Comparison of ENCODE assay signal across 18 cellular contexts in genomic region chr13:94079876-94080275, GRCh38.
DNase-seq lines count a peak whose midpoint lies in the region; TF ChIP-seq lines count a peak whose summit lies in the region.
"Had no signal": no experiment of that assay in that cellular context is flagged by ENCODE, and none has a peak within 500 bp of the region (broad histone marks: within the 10 kb centered on the region; RNA-seq: fewer than 3 reads in every experiment).

No MANE protein-coding gene starts in this region.

- H2AFZ ChIP-seq in SK-N-SH (ENCODE audit: low read depth) (no peak overlapping the region), fibroblast of lung (ENCODE audit: low read length) (no peak overlapping the region)

- no peak overlapping the region for H3K27ac Mint-ChIP-seq in nephron progenitor cell
- H3K27ac Mint-ChIP-seq: activated naive CD4-positive, alpha-beta T cell treated with anti-CD3 and anti-CD28 coated beads, Interleukin-2, amount 10 ng/mL, durations not matched to agents 7 days and 5 days; dendritic cell treated with granulocyte-macrophage colony-stimulating factor and Interleukin-4, amounts not matched to agents 40 ng/mL and 50 ng/mL, for 4 days had no signal

- 0 out of 2 replicates have a peak, but pooled peaks cover 9% of the 10 kb centered on the region for H3K9me3 ChIP-seq in SK-N-SH
- H3K9me3 ChIP-seq in fibroblast of lung (ENCODE audit: control insufficient read depth, insufficient read depth, low read depth, low read length): no peaks in the 10 kb centered on the region
- H3K9me3 ChIP-seq: pancreas had no signal

- no peaks in the 10 kb centered on the region for H4K20me1 ChIP-seq in SK-N-SH (ENCODE audit: insufficient read depth)
- no peaks in the 10 kb centered on the region for H4K20me1 ChIP-seq in fibroblast of lung (ENCODE audit: control insufficient read depth, extremely low read depth, insufficient read depth, low read length)
- H4K20me1 ChIP-seq: BLaER1 had no signal

- TF ChIP-seq RAD21 in SK-N-SH (IDR thresholded peaks at IDR 0.05; ENCODE audit: low read length): no peak

- no peaks in the 10 kb centered on the region for H3K9me2 ChIP-seq in SK-N-SH

- H3K4me1 ChIP-seq in SK-N-SH (ENCODE audit: control insufficient read depth in 1 of 2, insufficient read depth in 2 of 2, low read depth in 1 of 2, low read length in 1 of 2) (peaks cover 2 to 12% of the 10 kb centered on the region in 2 experiments), fibroblast of lung (ENCODE audit: control insufficient read depth, extremely low read depth, insufficient read depth, low read length) (no peaks in the 10 kb centered on the region)
- H3K4me1 ChIP-seq: BLaER1, pancreas had no signal

- CTCF ChIA-PET in SK-N-SH (lab: Yijun Ruan, JAX): interaction anchor here (0.6 kb wide), 1 partner anchor 14 kb away, joined by 3 read pairs; no protein-coding TSS in a partner anchor

- no peak for TF ChIP-seq CTCF in SK-N-SH (IDR thresholded peaks at IDR 0.05)
- TF ChIP-seq CTCF in fibroblast of lung (conservative IDR thresholded peaks at IDR 0.05 in 1 of 2, IDR thresholded peaks at IDR 0.05 in 1 of 2; ENCODE audit: low read depth in 1 of 2, low read length in 2 of 2): no peak
- no peak for TF ChIP-seq CTCF in nephron progenitor cell (IDR thresholded peaks at IDR 0.05)

- no peaks in the 10 kb centered on the region for H3K27me3 ChIP-seq in SK-N-SH (ENCODE audit: insufficient read depth)
- H3K27me3 ChIP-seq in fibroblast of lung (ENCODE audit: control insufficient read depth, insufficient read depth, low read length): no peaks in the 10 kb centered on the region
- H3K27me3 ChIP-seq: BLaER1, pancreas had no signal

- H3K27ac ChIP-seq in SK-N-SH (ENCODE audit: low read depth in 2 of 2, low read length in 1 of 2) (peak overlapping the region; percentile 48 to 71; a peak in 3 of 4 replicates), fibroblast of lung (ENCODE audit: insufficient read depth, low read length) (no peak overlapping the region)
- H3K27ac ChIP-seq: BLaER1, epithelial cell of prostate, pancreas had no signal

- no peaks in the 10 kb centered on the region for H3K36me3 ChIP-seq in SK-N-SH (replicated peaks in 1 of 2; ENCODE audit: control insufficient read depth in 1 of 2, insufficient read depth in 2 of 2, low read length in 1 of 2)
- no peaks in the 10 kb centered on the region for H3K36me3 ChIP-seq in fibroblast of lung (ENCODE audit: control insufficient read depth, insufficient read depth, low read length)
- H3K36me3 ChIP-seq: BLaER1, pancreas had no signal

- POLR2A ChIA-PET in SK-N-SH (lab: Yijun Ruan, JAX): no interaction called here

- no peaks in the 10 kb centered on the region for H3K27me3 Mint-ChIP-seq in nephron progenitor cell (ENCODE audit: low read depth, poor library complexity)
- H3K27me3 Mint-ChIP-seq: activated naive CD4-positive, alpha-beta T cell treated with anti-CD3 and anti-CD28 coated beads, Interleukin-2, amount 10 ng/mL, durations not matched to agents 7 days and 5 days; dendritic cell treated with granulocyte-macrophage colony-stimulating factor and Interleukin-4, amounts not matched to agents 40 ng/mL and 50 ng/mL, for 4 days had no signal

- peak; percentile 9 for DNase-seq in DMS53 treated with DMSO at 0.1 percent for 48 hours (lab: John Stamatoyannopoulos, UW; ENCODE audit: unreplicated experiment)
- no peak for DNase-seq in SK-N-SH
- DNase-seq in fibroblast of lung (ENCODE audit: low read depth in 2 of 2): peak; percentile 61 to 69
- DNase-seq in skeletal muscle cell (ENCODE audit: low read depth): peak; percentile 49
- DNase-seq in nephron progenitor cell: no peak
- DNase-seq in NCI-H146 (lab: John Stamatoyannopoulos, UW): no peak
- DNase-seq in occipital lobe (lab: John Stamatoyannopoulos, UW): no peak
- DNase-seq: activated CD4-positive, alpha-beta T cell treated with anti-CD3 and anti-CD28 coated beads, Interleukin-2, amount 50 U/mL, for 4 hours; activated naive CD4-positive, alpha-beta T cell treated with anti-CD3 and anti-CD28 coated beads, Interleukin-2, amount 10 ng/mL, durations not matched to agents 7 days and 5 days; activated T-cell treated with anti-CD3 and anti-CD28 coated beads, Interleukin-2, amount 50 U/mL, for 1 hour; H9; MM.1S; NCI-H187; NCI-H345; pancreas had no signal

- H3K9ac ChIP-seq in SK-N-SH (no peak overlapping the region), fibroblast of lung (ENCODE audit: insufficient read depth, low read length) (no peak overlapping the region)
- H3K9ac ChIP-seq: BLaER1 had no signal

- H3K4me2 ChIP-seq in SK-N-SH (no peak overlapping the region), fibroblast of lung (ENCODE audit: extremely low read depth, insufficient read depth, low read length) (no peak overlapping the region)
- H3K4me2 ChIP-seq: BLaER1 had no signal

- H3K79me2 ChIP-seq in SK-N-SH (ENCODE audit: insufficient read depth) (no peaks in the 10 kb centered on the region), fibroblast of lung (ENCODE audit: control insufficient read depth, insufficient read depth, low read length) (no peaks in the 10 kb centered on the region)

- H3K4me3 ChIP-seq in SK-N-SH (ENCODE audit: low read depth in 2 of 2, low read length in 1 of 2) (no peak overlapping the region), fibroblast of lung (replicated peaks in 1 of 4; ENCODE audit: control extremely low read depth in 1 of 4, insufficient read depth in 1 of 4, low read depth in 3 of 4, low read length in 4 of 4) (no peak overlapping the region), skeletal muscle cell (ENCODE audit: low read depth, low read length) (no peak overlapping the region)
- H3K4me3 ChIP-seq: BLaER1, pancreas had no signal

- no peaks in the 10 kb centered on the region for H3K4me1 Mint-ChIP-seq in nephron progenitor cell
- H3K4me1 Mint-ChIP-seq: activated naive CD4-positive, alpha-beta T cell treated with anti-CD3 and anti-CD28 coated beads, Interleukin-2, amount 10 ng/mL, durations not matched to agents 7 days and 5 days had no signal

- peaks cover 27% of the 10 kb centered on the region for H3K36me3 Mint-ChIP-seq in nephron progenitor cell (ENCODE audit: low read depth)
- H3K36me3 Mint-ChIP-seq: activated naive CD4-positive, alpha-beta T cell treated with anti-CD3 and anti-CD28 coated beads, Interleukin-2, amount 10 ng/mL, durations not matched to agents 7 days and 5 days had no signal

- peaks cover 26% of the 10 kb centered on the region for H3K9me3 Mint-ChIP-seq in nephron progenitor cell
- H3K9me3 Mint-ChIP-seq: activated naive CD4-positive, alpha-beta T cell treated with anti-CD3 and anti-CD28 coated beads, Interleukin-2, amount 10 ng/mL, durations not matched to agents 7 days and 5 days had no signal

- no peak overlapping the region for H3K4me3 Mint-ChIP-seq in nephron progenitor cell
- H3K4me3 Mint-ChIP-seq: activated naive CD4-positive, alpha-beta T cell treated with anti-CD3 and anti-CD28 coated beads, Interleukin-2, amount 10 ng/mL, durations not matched to agents 7 days and 5 days; dendritic cell treated with granulocyte-macrophage colony-stimulating factor and Interleukin-4, amounts not matched to agents 40 ng/mL and 50 ng/mL, for 4 days; H9 had no signal

- TF ChIP-seq EP300 in SK-N-SH (IDR thresholded peaks at IDR 0.05; ENCODE audit: borderline replicate concordance in 1 of 2, low read depth in 1 of 2, low read length in 1 of 2): peak; percentile 19 to 58; a peak in 3 of 4 replicates

- H3F3A ChIP-seq in SK-N-SH (replicated peaks; ENCODE audit: insufficient read depth): peaks cover 8% of the 10 kb centered on the region

TF ChIP-seq in SK-N-SH, 30 proteins besides CTCF, POLR2A, EP300 and RAD21 (continues in another document):
- TF ChIP-seq PBX3 (IDR thresholded peaks at IDR 0.05) (peak; percentile 51), NFIC (IDR thresholded peaks at IDR 0.05; ENCODE audit: borderline replicate concordance) (no peak), TCF12 (IDR thresholded peaks at IDR 0.05) (peak; percentile 92), TAF1 (IDR thresholded peaks at IDR 0.05; ENCODE audit: borderline replicate concordance, low read depth, low read length) (no peak), MXI1 (IDR thresholded peaks at IDR 0.05; ENCODE audit: low read depth, low read length) (no peak), POLR2AphosphoS5 (IDR thresholded peaks at IDR 0.05; ENCODE audit: low read depth, low read length) (peak; percentile 36; the same call in 1 of the 2 replicates), USF2 (IDR thresholded peaks at IDR 0.05; ENCODE audit: borderline replicate concordance, low read depth, low read length) (no peak), GABPA (IDR thresholded peaks at IDR 0.05; ENCODE audit: low read depth) (no peak), RFX5 (IDR thresholded peaks at IDR 0.05; ENCODE audit: low read length) (no peak), FOXM1 (IDR thresholded peaks at IDR 0.05; ENCODE audit: low read depth) (no peak), ELF1 (IDR thresholded peaks at IDR 0.05) (no peak), FOSL2 (IDR thresholded peaks at IDR 0.05; ENCODE audit: borderline replicate concordance, low read depth) (peak; percentile 54; the same call in 1 of the 2 replicates), MAX (IDR thresholded peaks at IDR 0.05; ENCODE audit: low read depth) (no peak), YY1 (IDR thresholded peaks at IDR 0.05; ENCODE audit: low read depth) (no peak), TEAD4 (IDR thresholded peaks at IDR 0.05; ENCODE audit: borderline replicate concordance, insufficient read depth) (no peak), GATA2 (CRISPR knock-in tag; IDR thresholded peaks at IDR 0.05) (no peak), CHD2 (IDR thresholded peaks at IDR 0.05; ENCODE audit: low read length, partially characterized antibody) (no peak)

Comparison
In these comparisons a context has a peak if more than half of its experiments do, and no peak if none do; other contexts are left out.
1. DNase-seq: peak in DMS53 treated with DMSO at 0.1 percent for 48 hours (single experiment), fibroblast of lung (2 of 2) and skeletal muscle cell (single experiment); none in SK-N-SH (single experiment), nephron progenitor cell (single experiment), NCI-H146 (single experiment) and occipital lobe (single experiment).